ENCODE assay signal across 8 cellular contexts in the genomic region with DNA sequence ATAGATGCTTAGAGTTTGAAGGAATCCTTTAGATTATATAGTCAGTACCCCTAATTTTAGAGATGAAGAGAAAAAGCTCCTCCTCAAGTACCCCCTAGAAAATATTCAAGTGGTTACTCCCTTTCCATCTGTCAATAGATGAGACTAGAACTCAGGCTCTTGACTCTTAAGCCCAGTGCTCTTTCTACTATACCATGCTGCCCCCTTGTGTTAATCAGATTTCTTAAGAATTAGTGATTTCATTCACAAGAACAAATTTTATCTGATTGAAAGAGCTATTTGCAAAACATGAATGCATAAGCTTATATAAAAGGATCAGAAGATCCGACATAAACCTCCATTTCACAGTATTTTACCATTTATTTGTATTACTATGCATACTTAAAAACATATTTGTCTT.
A peak's percentile ranks its signal among the peaks of the same experiment; 100 is the strongest.
DNase-seq lines count a peak whose midpoint lies in the region; ATAC-seq, FAIRE-seq and TF ChIP-seq lines count a peak whose summit lies in the region.

No MANE protein-coding gene starts in this region.

- peak; percentile 55 for TF ChIP-seq CTCF in DND-41 (IDR thresholded peaks at IDR 0.05; ENCODE audit: borderline replicate concordance, extremely low read depth, low read length, poor library complexity, severe bottlenecking)
- TF ChIP-seq CTCF in foreskin keratinocyte (conservative IDR thresholded peaks at IDR 0.05) = peak; percentile 69
- no peak for TF ChIP-seq CTCF in omental fat pad (IDR thresholded peaks at IDR 0.05)

- no peak overlapping the region for H3K9ac ChIP-seq in DND-41 (ENCODE audit: low read depth, low read length)
- no peak overlapping the region for H3K9ac ChIP-seq in Karpas-422 (ENCODE audit: low read length)

- no peak for FAIRE-seq in H54 (lab: Jason Lieb, UNC)

- H3K4me3 Mint-ChIP-seq in stimulated activated effector memory CD8-positive, alpha-beta T cell treated with anti-CD3 and anti-CD28 coated beads, Interleukin-12 subunit alpha, Interleukin-12 subunit beta, amount 100 ng/mL, for 72 hours = no peak overlapping the region

- H3K27ac Mint-ChIP-seq in stimulated activated effector memory CD8-positive, alpha-beta T cell treated with anti-CD3 and anti-CD28 coated beads, Interleukin-12 subunit alpha, Interleukin-12 subunit beta, amount 100 ng/mL, for 72 hours = no peak overlapping the region

- no peaks in the 10 kb centered on the region for H3K9me2 ChIP-seq in Karpas-422 (replicated peaks; ENCODE audit: insufficient read depth, low read length)

- ATAC-seq in DND-41 (ENCODE audit: insufficient read depth, low read depth) (peak; percentile 47; the same call in 1 of the 3 replicates), foreskin keratinocyte (no peak), omental fat pad (ENCODE audit: low FRiP score) (no peak)
- ATAC-seq in stimulated activated effector memory CD8-positive, alpha-beta T cell treated with anti-CD3 and anti-CD28 coated beads, Interleukin-12 subunit alpha, Interleukin-12 subunit beta, amount 100 ng/mL, for 72 hours = no peak

- H4K20me1 ChIP-seq in DND-41 (ENCODE audit: insufficient read depth, low read length) (no peaks in the 10 kb centered on the region), Karpas-422 (ENCODE audit: insufficient read depth, low read depth, low read length) (no peaks in the 10 kb centered on the region)

- DNase-seq in DND-41 (no peak), Karpas-422 (peak; percentile 77), RPMI7951 (ENCODE audit: low read depth) (peak; percentile 34), foreskin keratinocyte (peak; percentile 2 to 30), omental fat pad (ENCODE audit: low spot score) (no peak), H54 (ENCODE audit: insufficient read length, low spot score) (no peak)
- DNase-seq in stimulated activated effector memory CD8-positive, alpha-beta T cell treated with anti-CD3 and anti-CD28 coated beads, Interleukin-12 subunit alpha, Interleukin-12 subunit beta, amount 100 ng/mL, for 72 hours (ENCODE audit: low spot score in 2 of 2) = no peak
- DNase-seq in activated CD4-positive, alpha-beta T cell treated with anti-CD3 and anti-CD28 coated beads for 1 hour = no peak

- no peak overlapping the region for H3K4me3 ChIP-seq in DND-41 (ENCODE audit: low read depth in 1 of 2, low read length in 2 of 2)
- H3K4me3 ChIP-seq in Karpas-422 (ENCODE audit: low read length) = no peak overlapping the region

- no peaks in the 10 kb centered on the region for H3K9me3 Mint-ChIP-seq in stimulated activated effector memory CD8-positive, alpha-beta T cell treated with anti-CD3 and anti-CD28 coated beads, Interleukin-12 subunit alpha, Interleukin-12 subunit beta, amount 100 ng/mL, for 72 hours

- no peak for TF ChIP-seq POLR2A in H54 (IDR thresholded peaks at IDR 0.05; ENCODE audit: low read depth, low read length)

- no peaks in the 10 kb centered on the region for H3K36me3 Mint-ChIP-seq in stimulated activated effector memory CD8-positive, alpha-beta T cell treated with anti-CD3 and anti-CD28 coated beads, Interleukin-12 subunit alpha, Interleukin-12 subunit beta, amount 100 ng/mL, for 72 hours

- H3K27ac ChIP-seq in DND-41 (ENCODE audit: low read length) (no peak overlapping the region), Karpas-422 (ENCODE audit: low read length) (no peak overlapping the region), foreskin keratinocyte (no peak overlapping the region)

- H3K9me3 ChIP-seq in DND-41 (ENCODE audit: insufficient read depth, low read length, severe bottlenecking) (no peaks in the 10 kb centered on the region), Karpas-422 (ENCODE audit: low read length) (no peaks in the 10 kb centered on the region; the same call in 1 of the 2 replicates)

- peaks cover 5% of the 10 kb centered on the region for H3K27me3 ChIP-seq in DND-41 (ENCODE audit: insufficient read depth, low read length, poor library complexity)
- no peaks in the 10 kb centered on the region for H3K27me3 ChIP-seq in Karpas-422 (ENCODE audit: low read length)
- H3K27me3 ChIP-seq in foreskin keratinocyte = peaks cover 13% of the 10 kb centered on the region

- H3K4me1 ChIP-seq in DND-41 (ENCODE audit: insufficient read depth, low read length) = no peaks in the 10 kb centered on the region
- H3K4me1 ChIP-seq in Karpas-422 (ENCODE audit: low read length) = no peaks in the 10 kb centered on the region
- H3K4me1 ChIP-seq in foreskin keratinocyte = no peaks in the 10 kb centered on the region

- H3K4me2 ChIP-seq in DND-41 (ENCODE audit: insufficient read depth, low read length) = no peak overlapping the region
- H3K4me2 ChIP-seq in Karpas-422 (ENCODE audit: low read depth, low read length, poor library complexity, severe bottlenecking) = no peak overlapping the region

- H2AFZ ChIP-seq in DND-41 (ENCODE audit: low read depth, low read length) (no peak overlapping the region), Karpas-422 (ENCODE audit: low read length) (no peak overlapping the region)

- H3K36me3 ChIP-seq in DND-41 (ENCODE audit: insufficient read depth, low read length) (no peaks in the 10 kb centered on the region), Karpas-422 (ENCODE audit: insufficient read depth, low read length) (no peaks in the 10 kb centered on the region)

- H3K4me1 Mint-ChIP-seq in stimulated activated effector memory CD8-positive, alpha-beta T cell treated with anti-CD3 and anti-CD28 coated beads, Interleukin-12 subunit alpha, Interleukin-12 subunit beta, amount 100 ng/mL, for 72 hours = no peaks in the 10 kb centered on the region

- H3K79me2 ChIP-seq in DND-41 (ENCODE audit: insufficient read depth, low read length) = no peaks in the 10 kb centered on the region
- no peaks in the 10 kb centered on the region for H3K79me2 ChIP-seq in Karpas-422 (ENCODE audit: low read length)

Comparison
In these comparisons a context has a peak if more than half of its experiments do, and no peak if none do; other contexts are left out.
1. DNase-seq: peak in Karpas-422 (single experiment), RPMI7951 (single experiment) and foreskin keratinocyte (2 of 2); none in DND-41 (single experiment), omental fat pad (single experiment), stimulated activated effector memory CD8-positive, alpha-beta T cell treated with anti-CD3 and anti-CD28 coated beads, Interleukin-12 subunit alpha, Interleukin-12 subunit beta, amount 100 ng/mL, for 72 hours (0 of 2), H54 (single experiment) and activated CD4-positive, alpha-beta T cell treated with anti-CD3 and anti-CD28 coated beads for 1 hour (single experiment).
2. CTCF ChIP-seq: peak in DND-41 (single experiment) and foreskin keratinocyte (single experiment); none in omental fat pad (0 of 3).